Comparison of ENCODE assay signal across 7 cellular contexts in genomic region chr17:64496348-64496785, GRCh38. TPM values are rescaled to one million over a fixed set of nuclear protein-coding genes. Genes with fewer than 3 reads are reported as not detected.
DNase-seq lines count a peak whose midpoint lies in the region; ATAC-seq and TF ChIP-seq lines count a peak whose summit lies in the region.

No MANE protein-coding gene starts in this region.

- H2BK12ac ChIP-seq in trophoblast cell (ENCODE audit: low read length) = no peak overlapping the region

- TSS peak; percentile 3 for BruUV-seq in PC-3 (replicated peaks; lab: Mats Ljungman, UMichigan)

- H3K14ac ChIP-seq in trophoblast cell (ENCODE audit: low read length) = peak overlapping the region; percentile 26

- H3K4me1 ChIP-seq in PC-3 (ENCODE audit: insufficient read depth, low read length) (peaks cover 61% of the 10 kb centered on the region), trophoblast cell (ENCODE audit: control insufficient read depth in 1 of 2, insufficient read depth in 2 of 2, low read length in 2 of 2) (peaks cover 2 to 3% of the 10 kb centered on the region in 2 experiments)

- H2BK5ac ChIP-seq in trophoblast cell (ENCODE audit: low read depth, low read length, poor library complexity) = no peak overlapping the region

- H3K4me3 ChIP-seq in PC-3 (ENCODE audit: low read length) = peak overlapping the region; percentile 86
- H3K4me3 ChIP-seq in trophoblast cell (ENCODE audit: low read depth, low read length) = peak overlapping the region; percentile 77

- no peak overlapping the region for H2BK120ac ChIP-seq in trophoblast cell (ENCODE audit: insufficient read depth, low read length, poor library complexity)

- peaks cover 47% of the 10 kb centered on the region for H3K36me3 ChIP-seq in PC-3 (ENCODE audit: low read depth, low read length)
- peaks cover 4 to 16% of the 10 kb centered on the region in 2 experiments for H3K36me3 ChIP-seq in trophoblast cell (ENCODE audit: control insufficient read depth in 1 of 2, insufficient read depth in 2 of 2, low read length in 2 of 2)

- H3F3A ChIP-seq in PC-3 (ENCODE audit: low read length, unreplicated experiment) = peaks cover 43% of the 10 kb centered on the region

- no peak overlapping the region for H2AK5ac ChIP-seq in trophoblast cell (ENCODE audit: low read length)

- H4K20me1 ChIP-seq in PC-3 (ENCODE audit: low read length) = peaks cover 35% of the 10 kb centered on the region

- H3K9ac ChIP-seq in PC-3 (ENCODE audit: low read length) (peak overlapping the region; percentile 77), trophoblast cell (ENCODE audit: low read length) (peak overlapping the region; percentile 66)

- H3K9me3 ChIP-seq in PC-3 (ENCODE audit: low read length) = no peaks in the 10 kb centered on the region
- H3K9me3 ChIP-seq in trophoblast cell (ENCODE audit: insufficient read depth, low read depth, low read length) = no peaks in the 10 kb centered on the region

- H4K8ac ChIP-seq in trophoblast cell (ENCODE audit: low read depth, low read length) = peak overlapping the region; percentile 30

- peaks cover 4% of the 10 kb centered on the region for H3K79me1 ChIP-seq in trophoblast cell (ENCODE audit: low read length)

- peak overlapping the region; percentile 27 for H3K4ac ChIP-seq in trophoblast cell (ENCODE audit: low read depth, low read length)

- H3K18ac ChIP-seq in trophoblast cell (ENCODE audit: low read length) = peak overlapping the region; percentile 30

- intact Hi-C loops in PC-3 (cut with micrococcal nuclease) = no loop called here

- H3K27ac ChIP-seq in PC-3 (ENCODE audit: low read length) (peak overlapping the region; percentile 68), trophoblast cell (ENCODE audit: low read depth, low read length) (peak overlapping the region; percentile 11)

- H3K4me2 ChIP-seq in PC-3 (ENCODE audit: low read length) (peak overlapping the region; percentile 93), trophoblast cell (ENCODE audit: low read length) (peak overlapping the region; percentile 76)

- H2AFZ ChIP-seq in PC-3 (ENCODE audit: low read length) (peak overlapping the region; percentile 65), trophoblast cell (ENCODE audit: insufficient read depth, low read length, poor library complexity) (peak overlapping the region; percentile 24)

- H3K9me2 ChIP-seq in PC-3 (replicated peaks; ENCODE audit: low read length) = no peaks in the 10 kb centered on the region

- no peaks in the 10 kb centered on the region for H3K27me3 ChIP-seq in PC-3 (ENCODE audit: low read length)
- H3K27me3 ChIP-seq in trophoblast cell (ENCODE audit: insufficient read depth, low read length) = no peaks in the 10 kb centered on the region

- CTCF ChIA-PET in PC-3 (lab: Charles Lee) = interaction anchor here (0.7 to 1.1 kb wide), 4 partner anchors 10 to 78 kb away, joined by 3 to 6 read pairs (median 4); partner anchors contain the start of gene CEP95

- peak; percentile 3 for ATAC-seq in GM21381 (IDR thresholded peaks at IDR 0.05; ENCODE audit: unreplicated experiment)
- ATAC-seq in PC-3 = no peak
- peak; percentile 25 for ATAC-seq in esophagus mucosa
- ATAC-seq in HG02884 (IDR thresholded peaks at IDR 0.05; ENCODE audit: unreplicated experiment) = no peak

- no CpG with 5 or more reads among the region's 20 CpGs for WGBS in trophoblast cell (ENCODE audit: extremely low coverage, insufficient coverage, insufficient read length)

- no peak for TF ChIP-seq CTCF in PC-3 (conservative IDR thresholded peaks at IDR 0.05; ENCODE audit: low read depth, low read length)

- no peak overlapping the region for H3K23ac ChIP-seq in trophoblast cell (ENCODE audit: low read length)

- H3K79me2 ChIP-seq in PC-3 (ENCODE audit: low read length) (peaks cover 53% of the 10 kb centered on the region), trophoblast cell (ENCODE audit: control insufficient read depth, insufficient read depth, low read length, poor library complexity) (peaks cover 3% of the 10 kb centered on the region)

- POLR2A ChIA-PET in PC-3 (lab: Charles Lee; ENCODE audit: unreplicated experiment) = interaction anchor here (0.5 to 1.7 kb wide), 3 partner anchors 10 to 607 kb away, joined by 4 to 50 read pairs (median 5); partner anchors contain the start of genes CEP95 and DDX5

- H4K12ac ChIP-seq in trophoblast cell (ENCODE audit: low read depth, low read length) = peak overlapping the region; percentile 4

- H4K91ac ChIP-seq in trophoblast cell (ENCODE audit: low read depth, low read length) = no peak overlapping the region

- DNase-seq in PC-3 (peak; percentile 25), trophoblast cell (peak in 1 of 2 donors; percentile 42), DMS79 treated with DMSO at 0.1 percent for 48 hours (lab: John Stamatoyannopoulos, UW) (no peak), GM19240 (ENCODE audit: insufficient read length, low spot score) (no peak)

RNA-seq across cellular contexts. Expression of gene POLG2, which starts 0.5 kb away (rescaled TPM):
- total RNA-seq in PC-3 (2014; rRNA removed) = 20.3 and 37.7 TPM in 2 replicates
- total RNA-seq in esophagus mucosa = 4.7 TPM
- polyA plus RNA-seq in trophoblast cell (2013) = 7.7 and 8.4 TPM in 2 replicates

RNA-seq across cellular contexts. Expression of gene DDX5, which starts 9.7 kb away (rescaled TPM):
- total RNA-seq in PC-3 (2014; rRNA removed) (450 and 493 TPM in 2 replicates), esophagus mucosa (351 TPM)
- polyA plus RNA-seq in trophoblast cell (2013) = 580 and 586 TPM in 2 replicates

RNA-seq across cellular contexts. Expression of gene CEP95, which starts 10.4 kb away (rescaled TPM):
- 32.4 and 59.1 TPM in 2 replicates for total RNA-seq in PC-3 (2014; rRNA removed)
- 16.2 TPM for total RNA-seq in esophagus mucosa
- polyA plus RNA-seq in trophoblast cell (2013) = 36.1 and 37.4 TPM in 2 replicates

RNA-seq across cellular contexts. Expression of gene MILR1, which starts 47.5 kb away (rescaled TPM):
- total RNA-seq in PC-3 (2014; rRNA removed) (10.1 and 13.3 TPM in 2 replicates), esophagus mucosa (3.5 TPM)
- polyA plus RNA-seq in trophoblast cell (2013) = 0.18 and 0.29 TPM in 2 replicates

Comparison
In these comparisons a context has a peak if more than half of its experiments do, and no peak if none do; other contexts are left out.
1. ATAC-seq: peak in GM21381 (single experiment) and esophagus mucosa (single experiment); none in PC-3 (single experiment) and HG02884 (single experiment).